In the genomic region with DNA sequence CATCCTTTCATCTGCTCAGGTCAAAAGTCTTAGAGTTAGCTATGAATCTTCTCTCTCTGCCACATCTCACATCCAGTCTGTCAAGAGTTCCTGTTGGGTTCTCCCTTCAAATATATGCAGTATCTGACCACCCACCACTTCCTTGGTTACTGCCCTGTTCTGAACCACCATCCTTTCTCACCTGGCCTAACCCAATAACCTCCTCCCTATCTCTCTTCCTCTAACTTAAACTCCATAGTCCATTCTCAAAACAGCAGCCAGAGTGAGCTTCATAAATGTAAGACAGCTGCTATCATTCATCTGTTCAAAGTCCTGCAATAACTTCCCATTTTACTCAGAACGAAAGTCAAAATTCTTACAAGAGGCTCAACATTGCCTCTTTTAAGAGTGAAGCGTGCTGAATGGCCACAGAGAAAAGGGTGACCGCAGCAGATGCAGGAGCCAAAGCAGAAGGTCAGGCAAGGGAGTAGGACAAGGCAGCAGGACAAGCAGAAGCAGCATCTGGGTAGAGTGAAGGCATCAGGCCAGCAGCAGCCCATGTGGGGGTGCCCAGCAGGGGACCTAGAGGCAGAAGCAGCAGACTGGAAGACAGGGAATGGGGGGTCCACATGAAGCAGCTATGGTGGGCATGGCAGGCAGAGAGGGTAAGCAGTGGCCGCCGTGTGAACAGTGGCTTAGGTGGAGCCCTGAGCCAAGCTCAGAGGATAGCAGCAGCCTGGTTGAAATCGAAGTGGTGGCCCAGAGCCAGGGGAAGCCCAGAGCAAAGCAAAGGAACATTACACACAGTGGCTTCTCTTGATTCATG, we compare ENCODE assay signal across 1 cellular context.
TF ChIP-seq lines count a peak whose summit lies in the region.

No MANE protein-coding gene starts in this region.

TF ChIP-seq in GM12878, 131 proteins besides CTCF, POLR2A, EP300 and RAD21 (continued from another document and continues in another):
- TF ChIP-seq, protein P1, sequence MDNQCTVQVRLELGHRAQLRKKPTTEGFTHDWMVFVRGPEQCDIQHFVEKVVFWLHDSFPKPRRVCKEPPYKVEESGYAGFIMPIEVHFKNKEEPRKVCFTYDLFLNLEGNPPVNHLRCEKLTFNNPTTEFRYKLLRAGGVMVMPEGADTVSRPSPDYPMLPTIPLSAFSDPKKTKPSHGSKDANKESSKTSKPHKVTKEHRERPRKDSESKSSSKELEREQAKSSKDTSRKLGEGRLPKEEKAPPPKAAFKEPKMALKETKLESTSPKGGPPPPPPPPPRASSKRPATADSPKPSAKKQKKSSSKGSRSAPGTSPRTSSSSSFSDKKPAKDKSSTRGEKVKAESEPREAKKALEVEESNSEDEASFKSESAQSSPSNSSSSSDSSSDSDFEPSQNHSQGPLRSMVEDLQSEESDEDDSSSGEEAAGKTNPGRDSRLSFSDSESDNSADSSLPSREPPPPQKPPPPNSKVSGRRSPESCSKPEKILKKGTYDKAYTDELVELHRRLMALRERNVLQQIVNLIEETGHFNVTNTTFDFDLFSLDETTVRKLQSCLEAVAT (IDR thresholded peaks at IDR 0.05): peak; percentile 86; the same call in 1 of the 2 replicates
- no peak for TF ChIP-seq EGR1 (IDR thresholded peaks at IDR 0.05; ENCODE audit: borderline replicate concordance in 1 of 2, low read depth in 2 of 2, low read length in 2 of 2)
- TF ChIP-seq, protein P2, sequence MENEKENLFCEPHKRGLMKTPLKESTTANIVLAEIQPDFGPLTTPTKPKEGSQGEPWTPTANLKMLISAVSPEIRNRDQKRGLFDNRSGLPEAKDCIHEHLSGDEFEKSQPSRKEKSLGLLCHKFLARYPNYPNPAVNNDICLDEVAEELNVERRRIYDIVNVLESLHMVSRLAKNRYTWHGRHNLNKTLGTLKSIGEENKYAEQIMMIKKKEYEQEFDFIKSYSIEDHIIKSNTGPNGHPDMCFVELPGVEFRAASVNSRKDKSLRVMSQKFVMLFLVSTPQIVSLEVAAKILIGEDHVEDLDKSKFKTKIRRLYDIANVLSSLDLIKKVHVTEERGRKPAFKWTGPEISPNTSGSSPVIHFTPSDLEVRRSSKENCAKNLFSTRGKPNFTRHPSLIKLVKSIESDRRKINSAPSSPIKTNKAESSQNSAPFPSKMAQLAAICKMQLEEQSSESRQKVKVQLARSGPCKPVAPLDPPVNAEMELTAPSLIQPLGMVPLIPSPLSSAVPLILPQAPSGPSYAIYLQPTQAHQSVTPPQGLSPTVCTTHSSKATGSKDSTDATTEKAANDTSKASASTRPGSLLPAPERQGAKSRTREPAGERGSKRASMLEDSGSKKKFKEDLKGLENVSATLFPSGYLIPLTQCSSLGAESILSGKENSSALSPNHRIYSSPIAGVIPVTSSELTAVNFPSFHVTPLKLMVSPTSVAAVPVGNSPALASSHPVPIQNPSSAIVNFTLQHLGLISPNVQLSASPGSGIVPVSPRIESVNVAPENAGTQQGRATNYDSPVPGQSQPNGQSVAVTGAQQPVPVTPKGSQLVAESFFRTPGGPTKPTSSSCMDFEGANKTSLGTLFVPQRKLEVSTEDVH (IDR thresholded peaks at IDR 0.05; ENCODE audit: low read depth, partially characterized antibody): peak; percentile 57
- TF ChIP-seq RCOR1 (conservative IDR thresholded peaks at IDR 0.05; ENCODE audit: low read depth, low read length): peak; percentile 94; the same call in 1 of the 2 replicates
- peak; percentile 12 for TF ChIP-seq RELA (IDR thresholded peaks at IDR 0.05; ENCODE audit: borderline replicate concordance, partially characterized antibody)
- TF ChIP-seq SRF (IDR thresholded peaks at IDR 0.05; ENCODE audit: low read depth in 2 of 2, low read length in 2 of 2): no peak
- no peak for TF ChIP-seq NRF1 (conservative IDR thresholded peaks at IDR 0.05; ENCODE audit: low read depth, low read length)
- TF ChIP-seq, protein P3, sequence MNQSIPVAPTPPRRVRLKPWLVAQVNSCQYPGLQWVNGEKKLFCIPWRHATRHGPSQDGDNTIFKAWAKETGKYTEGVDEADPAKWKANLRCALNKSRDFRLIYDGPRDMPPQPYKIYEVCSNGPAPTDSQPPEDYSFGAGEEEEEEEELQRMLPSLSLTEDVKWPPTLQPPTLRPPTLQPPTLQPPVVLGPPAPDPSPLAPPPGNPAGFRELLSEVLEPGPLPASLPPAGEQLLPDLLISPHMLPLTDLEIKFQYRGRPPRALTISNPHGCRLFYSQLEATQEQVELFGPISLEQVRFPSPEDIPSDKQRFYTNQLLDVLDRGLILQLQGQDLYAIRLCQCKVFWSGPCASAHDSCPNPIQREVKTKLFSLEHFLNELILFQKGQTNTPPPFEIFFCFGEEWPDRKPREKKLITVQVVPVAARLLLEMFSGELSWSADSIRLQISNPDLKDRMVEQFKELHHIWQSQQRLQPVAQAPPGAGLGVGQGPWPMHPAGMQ (IDR thresholded peaks at IDR 0.05; ENCODE audit: borderline replicate concordance): 0 out of 2 replicates have a peak, but pooled peaks have one; percentile 4
- TF ChIP-seq, protein P4, sequence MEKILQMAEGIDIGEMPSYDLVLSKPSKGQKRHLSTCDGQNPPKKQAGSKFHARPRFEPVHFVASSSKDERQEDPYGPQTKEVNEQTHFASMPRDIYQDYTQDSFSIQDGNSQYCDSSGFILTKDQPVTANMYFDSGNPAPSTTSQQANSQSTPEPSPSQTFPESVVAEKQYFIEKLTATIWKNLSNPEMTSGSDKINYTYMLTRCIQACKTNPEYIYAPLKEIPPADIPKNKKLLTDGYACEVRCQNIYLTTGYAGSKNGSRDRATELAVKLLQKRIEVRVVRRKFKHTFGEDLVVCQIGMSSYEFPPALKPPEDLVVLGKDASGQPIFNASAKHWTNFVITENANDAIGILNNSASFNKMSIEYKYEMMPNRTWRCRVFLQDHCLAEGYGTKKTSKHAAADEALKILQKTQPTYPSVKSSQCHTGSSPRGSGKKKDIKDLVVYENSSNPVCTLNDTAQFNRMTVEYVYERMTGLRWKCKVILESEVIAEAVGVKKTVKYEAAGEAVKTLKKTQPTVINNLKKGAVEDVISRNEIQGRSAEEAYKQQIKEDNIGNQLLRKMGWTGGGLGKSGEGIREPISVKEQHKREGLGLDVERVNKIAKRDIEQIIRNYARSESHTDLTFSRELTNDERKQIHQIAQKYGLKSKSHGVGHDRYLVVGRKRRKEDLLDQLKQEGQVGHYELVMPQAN (conservative IDR thresholded peaks at IDR 0.05): no peak
- no peak for TF ChIP-seq SMAD1 (IDR thresholded peaks at IDR 0.05; ENCODE audit: low read depth, partially characterized antibody)
- TF ChIP-seq NR2C1 (IDR thresholded peaks at IDR 0.05): no peak
- peak; percentile 86 for TF ChIP-seq CBX5 (IDR thresholded peaks at IDR 0.05; ENCODE audit: low read depth)
- TF ChIP-seq, protein P5, sequence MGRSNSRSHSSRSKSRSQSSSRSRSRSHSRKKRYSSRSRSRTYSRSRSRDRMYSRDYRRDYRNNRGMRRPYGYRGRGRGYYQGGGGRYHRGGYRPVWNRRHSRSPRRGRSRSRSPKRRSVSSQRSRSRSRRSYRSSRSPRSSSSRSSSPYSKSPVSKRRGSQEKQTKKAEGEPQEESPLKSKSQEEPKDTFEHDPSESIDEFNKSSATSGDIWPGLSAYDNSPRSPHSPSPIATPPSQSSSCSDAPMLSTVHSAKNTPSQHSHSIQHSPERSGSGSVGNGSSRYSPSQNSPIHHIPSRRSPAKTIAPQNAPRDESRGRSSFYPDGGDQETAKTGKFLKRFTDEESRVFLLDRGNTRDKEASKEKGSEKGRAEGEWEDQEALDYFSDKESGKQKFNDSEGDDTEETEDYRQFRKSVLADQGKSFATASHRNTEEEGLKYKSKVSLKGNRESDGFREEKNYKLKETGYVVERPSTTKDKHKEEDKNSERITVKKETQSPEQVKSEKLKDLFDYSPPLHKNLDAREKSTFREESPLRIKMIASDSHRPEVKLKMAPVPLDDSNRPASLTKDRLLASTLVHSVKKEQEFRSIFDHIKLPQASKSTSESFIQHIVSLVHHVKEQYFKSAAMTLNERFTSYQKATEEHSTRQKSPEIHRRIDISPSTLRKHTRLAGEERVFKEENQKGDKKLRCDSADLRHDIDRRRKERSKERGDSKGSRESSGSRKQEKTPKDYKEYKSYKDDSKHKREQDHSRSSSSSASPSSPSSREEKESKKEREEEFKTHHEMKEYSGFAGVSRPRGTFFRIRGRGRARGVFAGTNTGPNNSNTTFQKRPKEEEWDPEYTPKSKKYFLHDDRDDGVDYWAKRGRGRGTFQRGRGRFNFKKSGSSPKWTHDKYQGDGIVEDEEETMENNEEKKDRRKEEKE (IDR thresholded peaks at IDR 0.05): no peak
- TF ChIP-seq, protein P6, sequence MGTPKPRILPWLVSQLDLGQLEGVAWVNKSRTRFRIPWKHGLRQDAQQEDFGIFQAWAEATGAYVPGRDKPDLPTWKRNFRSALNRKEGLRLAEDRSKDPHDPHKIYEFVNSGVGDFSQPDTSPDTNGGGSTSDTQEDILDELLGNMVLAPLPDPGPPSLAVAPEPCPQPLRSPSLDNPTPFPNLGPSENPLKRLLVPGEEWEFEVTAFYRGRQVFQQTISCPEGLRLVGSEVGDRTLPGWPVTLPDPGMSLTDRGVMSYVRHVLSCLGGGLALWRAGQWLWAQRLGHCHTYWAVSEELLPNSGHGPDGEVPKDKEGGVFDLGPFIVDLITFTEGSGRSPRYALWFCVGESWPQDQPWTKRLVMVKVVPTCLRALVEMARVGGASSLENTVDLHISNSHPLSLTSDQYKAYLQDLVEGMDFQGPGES (IDR thresholded peaks at IDR 0.05): no peak; the same call in 1 of the 2 replicates
- peak; percentile 75 for TF ChIP-seq CHD2 (IDR thresholded peaks at IDR 0.05; ENCODE audit: borderline replicate concordance, low read depth, low read length)
- TF ChIP-seq SPI1 (IDR thresholded peaks at IDR 0.05; ENCODE audit: borderline replicate concordance, insufficient read depth, low read depth, low read length): peak; percentile 59; the same call in 1 of the 2 replicates
- TF ChIP-seq HCFC1 (IDR thresholded peaks at IDR 0.05; ENCODE audit: low read length): no peak
- peak; percentile 99 for TF ChIP-seq SMARCA5 (IDR thresholded peaks at IDR 0.05)
- TF ChIP-seq, protein P7, sequence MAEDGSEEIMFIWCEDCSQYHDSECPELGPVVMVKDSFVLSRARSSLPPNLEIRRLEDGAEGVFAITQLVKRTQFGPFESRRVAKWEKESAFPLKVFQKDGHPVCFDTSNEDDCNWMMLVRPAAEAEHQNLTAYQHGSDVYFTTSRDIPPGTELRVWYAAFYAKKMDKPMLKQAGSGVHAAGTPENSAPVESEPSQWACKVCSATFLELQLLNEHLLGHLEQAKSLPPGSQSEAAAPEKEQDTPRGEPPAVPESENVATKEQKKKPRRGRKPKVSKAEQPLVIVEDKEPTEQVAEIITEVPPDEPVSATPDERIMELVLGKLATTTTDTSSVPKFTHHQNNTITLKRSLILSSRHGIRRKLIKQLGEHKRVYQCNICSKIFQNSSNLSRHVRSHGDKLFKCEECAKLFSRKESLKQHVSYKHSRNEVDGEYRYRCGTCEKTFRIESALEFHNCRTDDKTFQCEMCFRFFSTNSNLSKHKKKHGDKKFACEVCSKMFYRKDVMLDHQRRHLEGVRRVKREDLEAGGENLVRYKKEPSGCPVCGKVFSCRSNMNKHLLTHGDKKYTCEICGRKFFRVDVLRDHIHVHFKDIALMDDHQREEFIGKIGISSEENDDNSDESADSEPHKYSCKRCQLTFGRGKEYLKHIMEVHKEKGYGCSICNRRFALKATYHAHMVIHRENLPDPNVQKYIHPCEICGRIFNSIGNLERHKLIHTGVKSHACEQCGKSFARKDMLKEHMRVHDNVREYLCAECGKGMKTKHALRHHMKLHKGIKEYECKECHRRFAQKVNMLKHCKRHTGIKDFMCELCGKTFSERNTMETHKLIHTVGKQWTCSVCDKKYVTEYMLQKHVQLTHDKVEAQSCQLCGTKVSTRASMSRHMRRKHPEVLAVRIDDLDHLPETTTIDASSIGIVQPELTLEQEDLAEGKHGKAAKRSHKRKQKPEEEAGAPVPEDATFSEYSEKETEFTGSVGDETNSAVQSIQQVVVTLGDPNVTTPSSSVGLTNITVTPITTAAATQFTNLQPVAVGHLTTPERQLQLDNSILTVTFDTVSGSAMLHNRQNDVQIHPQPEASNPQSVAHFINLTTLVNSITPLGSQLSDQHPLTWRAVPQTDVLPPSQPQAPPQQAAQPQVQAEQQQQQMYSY (CRISPR knock-in tag; IDR thresholded peaks at IDR 0.05): no peak
- TF ChIP-seq ZSCAN29 (IDR thresholded peaks at IDR 0.05): no peak
- TF ChIP-seq DPF2 (IDR thresholded peaks at IDR 0.05): peak; percentile 99
- peak in 1 of 2 experiments; percentile 3; a peak in 1 of 4 replicates for TF ChIP-seq CEBPB (IDR thresholded peaks at IDR 0.05; ENCODE audit: borderline replicate concordance in 1 of 2, low read depth in 2 of 2, low read length in 2 of 2)
- peak; percentile 88 for TF ChIP-seq PAX5 (IDR thresholded peaks at IDR 0.05; ENCODE audit: borderline replicate concordance, low read depth, low read length)
- peak; percentile 80; the same call in 1 of the 2 replicates for TF ChIP-seq SIN3A (IDR thresholded peaks at IDR 0.05; ENCODE audit: low read depth, low read length)
- peak; percentile 98 for TF ChIP-seq IKZF1 (conservative IDR thresholded peaks at IDR 0.05)
- TF ChIP-seq HDAC2 (IDR thresholded peaks at IDR 0.05): no peak
- TF ChIP-seq NFYA (IDR thresholded peaks at IDR 0.05; ENCODE audit: borderline replicate concordance, low read depth, low read length): no peak
- TF ChIP-seq BMI1 (IDR thresholded peaks at IDR 0.05; ENCODE audit: borderline replicate concordance): peak; percentile 75
- TF ChIP-seq GABPA (IDR thresholded peaks at IDR 0.05; ENCODE audit: low read depth): peak; percentile 56; the same call in 1 of the 2 replicates
- TF ChIP-seq NR2C2 (IDR thresholded peaks at IDR 0.05; ENCODE audit: borderline replicate concordance, control insufficient read depth, insufficient read length, low read depth): no peak
- TF ChIP-seq, protein P8, sequence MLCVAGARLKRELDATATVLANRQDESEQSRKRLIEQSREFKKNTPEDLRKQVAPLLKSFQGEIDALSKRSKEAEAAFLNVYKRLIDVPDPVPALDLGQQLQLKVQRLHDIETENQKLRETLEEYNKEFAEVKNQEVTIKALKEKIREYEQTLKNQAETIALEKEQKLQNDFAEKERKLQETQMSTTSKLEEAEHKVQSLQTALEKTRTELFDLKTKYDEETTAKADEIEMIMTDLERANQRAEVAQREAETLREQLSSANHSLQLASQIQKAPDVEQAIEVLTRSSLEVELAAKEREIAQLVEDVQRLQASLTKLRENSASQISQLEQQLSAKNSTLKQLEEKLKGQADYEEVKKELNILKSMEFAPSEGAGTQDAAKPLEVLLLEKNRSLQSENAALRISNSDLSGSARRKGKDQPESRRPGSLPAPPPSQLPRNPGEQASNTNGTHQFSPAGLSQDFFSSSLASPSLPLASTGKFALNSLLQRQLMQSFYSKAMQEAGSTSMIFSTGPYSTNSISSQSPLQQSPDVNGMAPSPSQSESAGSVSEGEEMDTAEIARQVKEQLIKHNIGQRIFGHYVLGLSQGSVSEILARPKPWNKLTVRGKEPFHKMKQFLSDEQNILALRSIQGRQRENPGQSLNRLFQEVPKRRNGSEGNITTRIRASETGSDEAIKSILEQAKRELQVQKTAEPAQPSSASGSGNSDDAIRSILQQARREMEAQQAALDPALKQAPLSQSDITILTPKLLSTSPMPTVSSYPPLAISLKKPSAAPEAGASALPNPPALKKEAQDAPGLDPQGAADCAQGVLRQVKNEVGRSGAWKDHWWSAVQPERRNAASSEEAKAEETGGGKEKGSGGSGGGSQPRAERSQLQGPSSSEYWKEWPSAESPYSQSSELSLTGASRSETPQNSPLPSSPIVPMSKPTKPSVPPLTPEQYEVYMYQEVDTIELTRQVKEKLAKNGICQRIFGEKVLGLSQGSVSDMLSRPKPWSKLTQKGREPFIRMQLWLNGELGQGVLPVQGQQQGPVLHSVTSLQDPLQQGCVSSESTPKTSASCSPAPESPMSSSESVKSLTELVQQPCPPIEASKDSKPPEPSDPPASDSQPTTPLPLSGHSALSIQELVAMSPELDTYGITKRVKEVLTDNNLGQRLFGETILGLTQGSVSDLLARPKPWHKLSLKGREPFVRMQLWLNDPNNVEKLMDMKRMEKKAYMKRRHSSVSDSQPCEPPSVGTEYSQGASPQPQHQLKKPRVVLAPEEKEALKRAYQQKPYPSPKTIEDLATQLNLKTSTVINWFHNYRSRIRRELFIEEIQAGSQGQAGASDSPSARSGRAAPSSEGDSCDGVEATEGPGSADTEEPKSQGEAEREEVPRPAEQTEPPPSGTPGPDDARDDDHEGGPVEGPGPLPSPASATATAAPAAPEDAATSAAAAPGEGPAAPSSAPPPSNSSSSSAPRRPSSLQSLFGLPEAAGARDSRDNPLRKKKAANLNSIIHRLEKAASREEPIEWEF (IDR thresholded peaks at IDR 0.05; ENCODE audit: insufficient replicate concordance, low read depth, low read length): peak; percentile 9
